Comparison of ENCODE assay signal across 14 cellular contexts in genomic region chr4:140097572-140097971, GRCh38. TPM values are rescaled to one million over a fixed set of nuclear protein-coding genes. Genes with fewer than 3 reads are reported as not detected.
DNase-seq lines count a peak whose midpoint lies in the region; ATAC-seq, FAIRE-seq and TF ChIP-seq lines count a peak whose summit lies in the region.
"Had no signal": no experiment of that assay in that cellular context is flagged by ENCODE, and none has a peak within 500 bp of the region (broad histone marks: within the 10 kb centered on the region; RNA-seq: fewer than 3 reads in every experiment).

No MANE protein-coding gene starts in this region.

- no peaks in the 10 kb centered on the region for H3K9me2 ChIP-seq in SK-N-SH
- no peaks in the 10 kb centered on the region for H3K9me2 ChIP-seq in Loucy (replicated peaks; ENCODE audit: low read depth, low read length)

- H4K20me1 ChIP-seq in SK-N-SH (ENCODE audit: insufficient read depth) (no peaks in the 10 kb centered on the region), Loucy (ENCODE audit: insufficient read depth, low read length, poor library complexity, severe bottlenecking) (no peaks in the 10 kb centered on the region), endothelial cell of umbilical vein (replicated peaks; ENCODE audit: control insufficient read depth, extremely low read depth, insufficient read depth, low read length) (no peaks in the 10 kb centered on the region), smooth muscle cell (ENCODE audit: low read depth) (no peaks in the 10 kb centered on the region)

- no peak for TF ChIP-seq RAD21 in SK-N-SH (IDR thresholded peaks at IDR 0.05; ENCODE audit: low read length)

- H3K9me1 ChIP-seq in endothelial cell of umbilical vein (replicated peaks; ENCODE audit: control insufficient read depth, extremely low read depth, insufficient read depth, low read length), result no peaks in the 10 kb centered on the region

- intact Hi-C loops in endothelial cell of umbilical vein (cut with micrococcal nuclease), result loop anchor here (1.0 to 10.0 kb wide), 2 partner anchors 362 to 1083 kb away; partner anchors contain the start of gene NOCT

- H3K27me3 ChIP-seq in SK-N-SH (ENCODE audit: insufficient read depth) (no peaks in the 10 kb centered on the region), Loucy (ENCODE audit: insufficient read depth, low read length, poor library complexity, severe bottlenecking) (no peaks in the 10 kb centered on the region), endothelial cell of umbilical vein (ENCODE audit: control insufficient read depth in 2 of 2, insufficient read depth in 2 of 2, low read length in 2 of 2) (no peaks in the 10 kb centered on the region), smooth muscle cell (ENCODE audit: low read depth) (no peaks in the 10 kb centered on the region)
- H3K27me3 ChIP-seq: right lobe of liver had no signal

- H3K9ac ChIP-seq in SK-N-SH (0 out of 2 replicates have a peak overlapping the region, but pooled peaks have one; percentile 58), Loucy (ENCODE audit: low read depth, low read length, poor library complexity, severe bottlenecking) (peak overlapping the region; percentile 66), endothelial cell of umbilical vein (replicated peaks; ENCODE audit: extremely low read depth, insufficient read depth, low read length) (peak overlapping the region; percentile 99), smooth muscle cell (ENCODE audit: low read depth) (peak overlapping the region; percentile 78)

- H3K79me2 ChIP-seq in SK-N-SH (ENCODE audit: insufficient read depth), result peaks cover 11% of the 10 kb centered on the region; the same call in 1 of the 2 replicates
- H3K79me2 ChIP-seq in Loucy (ENCODE audit: insufficient read depth, low read length), result peaks cover 88% of the 10 kb centered on the region
- H3K79me2 ChIP-seq in endothelial cell of umbilical vein (ENCODE audit: control insufficient read depth, insufficient read depth, low read length), result peaks cover 32% of the 10 kb centered on the region
- peaks cover 48% of the 10 kb centered on the region for H3K79me2 ChIP-seq in smooth muscle cell (ENCODE audit: low read depth)

- WGBS in SK-N-SH (ENCODE audit: low lambda C conversion rate), result 86% methylated on average over 4 of the region's 4 CpGs
- 54% methylated on average over 4 of the region's 4 CpGs for WGBS in smooth muscle cell (ENCODE audit: low lambda C conversion rate)

- POLR2A ChIA-PET in SK-N-SH (lab: Yijun Ruan, JAX), result interaction anchor here (1.2 kb wide), 1 partner anchor 53 kb away, joined by 7 read pairs; no protein-coding TSS in a partner anchor
- POLR2A ChIA-PET in endothelial cell of umbilical vein (lab: Charles Lee), result interaction anchor here (1.2 kb wide), 1 partner anchor 53 kb away, joined by 4 read pairs; no protein-coding TSS in a partner anchor

- ATAC-seq in SK-N-SH treated with all-trans-retinoic acid at 6 μM for 48 hours (no peak), HG03108 (IDR thresholded peaks at IDR 0.05; ENCODE audit: unreplicated experiment) (no peak)
- ATAC-seq: right lobe of liver had no signal

- H2AFZ ChIP-seq in SK-N-SH (ENCODE audit: low read depth) (no peak overlapping the region), Loucy (ENCODE audit: low read length) (no peak overlapping the region), endothelial cell of umbilical vein (ENCODE audit: low read depth, low read length) (no peak overlapping the region), smooth muscle cell (ENCODE audit: low read depth) (no peak overlapping the region)

- CTCF ChIA-PET in SK-N-SH (lab: Yijun Ruan, JAX), result interaction anchor here (0.8 to 1.9 kb wide), 3 partner anchors 45 to 156 kb away, joined by 3 to 4 read pairs (median 3); no protein-coding TSS in a partner anchor
- CTCF ChIA-PET in endothelial cell of umbilical vein (lab: Charles Lee), result interaction anchor here (1.1 to 1.6 kb wide), 3 partner anchors 46 to 156 kb away, joined by 3 to 4 read pairs (median 4); no protein-coding TSS in a partner anchor

- no peak for FAIRE-seq in endothelial cell of umbilical vein (lab: Jason Lieb, UNC)

- BruUV-seq in endothelial cell of umbilical vein (replicated peaks; lab: Mats Ljungman, UMichigan), result no TSS peak

- TF ChIP-seq EP300 in SK-N-SH (IDR thresholded peaks at IDR 0.05; ENCODE audit: borderline replicate concordance in 1 of 2, low read depth in 1 of 2, low read length in 1 of 2), result no peak

- no peaks in the 10 kb centered on the region for H3K9me3 ChIP-seq in SK-N-SH
- no peaks in the 10 kb centered on the region for H3K9me3 ChIP-seq in Loucy (ENCODE audit: insufficient read depth, low read depth, low read length)
- no peaks in the 10 kb centered on the region for H3K9me3 ChIP-seq in endothelial cell of umbilical vein (replicated peaks; ENCODE audit: control insufficient read depth, insufficient read depth, low read length)
- no peaks in the 10 kb centered on the region for H3K9me3 ChIP-seq in smooth muscle cell (replicated peaks; ENCODE audit: low read depth)
- H3K9me3 ChIP-seq: right lobe of liver had no signal

- no peak for DNase-seq in SK-N-SH
- no peak for DNase-seq in endothelial cell of umbilical vein (ENCODE audit: low read depth, low spot score)
- no peak for DNase-seq in smooth muscle cell (lab: John Stamatoyannopoulos, UW; ENCODE audit: unreplicated experiment)
- no peak for DNase-seq in ureter (ENCODE audit: low spot score)
- no peak for DNase-seq in NCI-H1105 (lab: John Stamatoyannopoulos, UW)
- DNase-seq: 8988T; activated naive CD4-positive, alpha-beta T cell treated with anti-CD3 and anti-CD28 coated beads for 36 hours; DMS 273 treated with DMSO at 0.1 percent for 48 hours; NCI-H1694 treated with DMSO at 0.1 percent for 48 hours; NCI-H69; right lobe of liver had no signal

- peaks cover 59 to 66% of the 10 kb centered on the region in 2 experiments for H3K4me1 ChIP-seq in SK-N-SH (ENCODE audit: control insufficient read depth in 1 of 2, insufficient read depth in 2 of 2, low read depth in 1 of 2, low read length in 1 of 2)
- peaks cover 96% of the 10 kb centered on the region for H3K4me1 ChIP-seq in Loucy (ENCODE audit: insufficient read depth, low read length, poor library complexity, severe bottlenecking)
- H3K4me1 ChIP-seq in endothelial cell of umbilical vein (ENCODE audit: control insufficient read depth, extremely low read depth, insufficient read depth, low read length), result peaks cover 90% of the 10 kb centered on the region
- H3K4me1 ChIP-seq in smooth muscle cell (ENCODE audit: low read depth), result peaks cover 59% of the 10 kb centered on the region

- no peak for TF ChIP-seq CTCF in SK-N-SH (IDR thresholded peaks at IDR 0.05)
- no peak for TF ChIP-seq CTCF in Loucy (conservative IDR thresholded peaks at IDR 0.05; ENCODE audit: low read length)
- no peak for TF ChIP-seq CTCF in endothelial cell of umbilical vein (IDR thresholded peaks at IDR 0.05; ENCODE audit: extremely low read depth in 1 of 2, insufficient read depth in 1 of 2, low read depth in 1 of 2, low read length in 2 of 2)
- no peak for TF ChIP-seq CTCF in smooth muscle cell (IDR thresholded peaks at IDR 0.05; ENCODE audit: borderline replicate concordance, insufficient read depth, poor library complexity, severe bottlenecking)

- no peaks in the 10 kb centered on the region for H3K36me3 ChIP-seq in SK-N-SH (replicated peaks in 1 of 2; ENCODE audit: control insufficient read depth in 1 of 2, insufficient read depth in 2 of 2, low read length in 1 of 2)
- no peaks in the 10 kb centered on the region for H3K36me3 ChIP-seq in Loucy (ENCODE audit: insufficient read depth, low read length)
- no peaks in the 10 kb centered on the region for H3K36me3 ChIP-seq in endothelial cell of umbilical vein (ENCODE audit: control insufficient read depth in 2 of 2, extremely low read depth in 1 of 2, insufficient read depth in 2 of 2, low read length in 2 of 2)
- H3K36me3 ChIP-seq in smooth muscle cell (ENCODE audit: low read depth), result no peaks in the 10 kb centered on the region
- H3K36me3 ChIP-seq: right lobe of liver had no signal

- H3F3A ChIP-seq in SK-N-SH (replicated peaks; ENCODE audit: insufficient read depth), result peaks cover 38% of the 10 kb centered on the region
- H3F3A ChIP-seq in Loucy (ENCODE audit: low read depth), result peaks cover 12% of the 10 kb centered on the region; the same call in 1 of the 2 replicates
- peaks cover 58% of the 10 kb centered on the region for H3F3A ChIP-seq in smooth muscle cell (ENCODE audit: low read depth)

- no peak overlapping the region for H3K4me3 ChIP-seq in SK-N-SH (ENCODE audit: low read depth in 2 of 2, low read length in 1 of 2)
- H3K4me3 ChIP-seq in Loucy (ENCODE audit: low read length, poor library complexity, severe bottlenecking), result no peak overlapping the region
- no peak overlapping the region for H3K4me3 ChIP-seq in endothelial cell of umbilical vein (replicated peaks in 1 of 3; ENCODE audit: insufficient read depth in 1 of 3, low read depth in 1 of 3, low read length in 3 of 3)
- no peak overlapping the region for H3K4me3 ChIP-seq in smooth muscle cell
- H3K4me3 ChIP-seq: right lobe of liver had no signal

- peak overlapping the region; percentile 28 to 97; a peak in 3 of 4 replicates for H3K27ac ChIP-seq in SK-N-SH (ENCODE audit: low read depth in 2 of 2, low read length in 1 of 2)
- H3K27ac ChIP-seq in endothelial cell of umbilical vein (ENCODE audit: insufficient read depth, low read depth, low read length), result peak overlapping the region; percentile 100
- H3K27ac ChIP-seq in smooth muscle cell (ENCODE audit: low read depth), result peak overlapping the region; percentile 97

- TF ChIP-seq POLR2A in endothelial cell of umbilical vein (IDR thresholded peaks at IDR 0.05; ENCODE audit: low read depth, low read length), result no peak

- dilution Hi-C loops in endothelial cell of umbilical vein (cut with MboI; ENCODE audit: extremely low pct_ligation_motif_present, low sequenced_read_pairs), result no loop called here

- H3K4me2 ChIP-seq in SK-N-SH, result no peak overlapping the region
- peak overlapping the region; percentile 92 for H3K4me2 ChIP-seq in Loucy (ENCODE audit: low read depth, low read length, poor library complexity, severe bottlenecking)
- H3K4me2 ChIP-seq in endothelial cell of umbilical vein (ENCODE audit: insufficient read depth, low read length), result no peak overlapping the region
- H3K4me2 ChIP-seq in smooth muscle cell, result peak overlapping the region; percentile 79

RNA-seq across cellular contexts. Expression of gene MAML3, which starts 56.4 kb away (rescaled TPM):
- polyA plus RNA-seq in SK-N-SH (2012; rRNA removed) (5.3 and 5.6 TPM in 2 replicates), endothelial cell of umbilical vein (13.1 and 14.0 TPM in 2 replicates), smooth muscle cell (4.9 and 5.3 TPM in 2 replicates)
- 4.8 and 5.8 TPM in 2 replicates for polyA plus RNA-seq in SK-N-SH (2012; cell fraction: cytosol; rRNA removed)
- 3.7 and 5.2 TPM in 2 replicates for polyA plus RNA-seq in SK-N-SH (2012; cell fraction: nucleus; rRNA removed)
- total RNA-seq in endothelial cell of umbilical vein (20.1 and 20.3 TPM in 2 replicates), smooth muscle cell (12.4 and 12.6 TPM in 2 replicates), ureter (23.4 TPM)
- 11.6 TPM in 2 replicates for polyA plus RNA-seq in endothelial cell of umbilical vein (2011; cell fraction: cytosol; rRNA removed)
- 21.1 and 27.4 TPM in 2 replicates for polyA plus RNA-seq in endothelial cell of umbilical vein (2011; cell fraction: nucleus; rRNA removed)
- 8.1 and 10.2 TPM in 2 replicates for polyA plus RNA-seq in endothelial cell of umbilical vein (2012)
- 24.5 and 26.5 TPM in 2 replicates for polyA minus RNA-seq in endothelial cell of umbilical vein
- 1.1 TPM for polyA minus RNA-seq in endothelial cell of umbilical vein (2011; cell fraction: cytosol; rRNA and poly(A)+ RNA removed)
- 55.7 and 61.8 TPM in 2 replicates for polyA minus RNA-seq in endothelial cell of umbilical vein (2011; cell fraction: nucleus; rRNA and poly(A)+ RNA removed)

Comparison
In these comparisons a context has a peak if more than half of its experiments do, and no peak if none do; other contexts are left out.
1. H3K4me2 ChIP-seq: peak in Loucy (single experiment) and smooth muscle cell (single experiment); none in SK-N-SH (single experiment) and endothelial cell of umbilical vein (single experiment).
2. Peak in every context shown above with its lines, with median percentiles within 50 percentile points of each other: H3K27ac ChIP-seq and H3K9ac ChIP-seq.